In the genomic region with DNA sequence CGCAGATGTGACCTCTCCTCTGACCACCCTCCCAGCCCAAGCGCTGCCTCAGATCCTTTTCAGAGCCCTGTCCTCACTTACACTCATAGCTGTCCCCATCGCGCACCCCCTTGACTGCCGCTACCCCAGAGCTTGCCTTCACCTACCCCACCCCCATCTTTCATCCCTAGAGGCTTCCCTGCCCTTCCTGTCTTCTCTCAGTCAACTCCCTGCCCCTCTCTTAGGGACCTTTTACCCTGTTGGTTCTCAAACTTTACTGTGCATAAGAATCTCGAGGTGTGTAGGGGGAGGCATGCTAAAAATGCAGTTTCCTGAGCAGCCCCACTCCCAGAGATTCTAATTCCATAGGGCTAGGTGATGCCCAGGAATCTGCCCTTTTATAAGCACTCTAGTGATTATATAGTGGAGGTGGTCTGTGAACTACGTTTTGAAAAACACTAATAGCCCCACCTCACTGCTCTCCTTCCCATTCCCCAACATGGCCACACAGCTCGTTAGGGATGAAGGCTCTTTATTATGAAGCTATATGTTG, we compare ENCODE assay signal across 8 cellular contexts. TPM values are rescaled to one million over a fixed set of nuclear protein-coding genes. Genes with fewer than 3 reads are reported as not detected.
DNase-seq lines count a peak whose midpoint lies in the region; ATAC-seq and TF ChIP-seq lines count a peak whose summit lies in the region.

No MANE protein-coding gene starts in this region.

- H3K27me3 Mint-ChIP-seq in activated CD4-positive, alpha-beta memory T cell treated with anti-CD3 and anti-CD28 coated beads, Interleukin-2, amount 10 ng/mL, durations not matched to agents 7 days and 5 days: peaks cover 4% of the 10 kb centered on the region

- TF ChIP-seq CTCF in left ventricle myocardium inferior (IDR thresholded peaks at IDR 0.05; ENCODE audit: borderline replicate concordance): no peak

- POLR2A ChIA-PET in activated CD4-positive, alpha-beta memory T cell treated with anti-CD3 and anti-CD28 coated beads, Interleukin-2, amount 10 ng/mL, durations not matched to agents 7 days and 5 days (lab: Charles Lee): interaction anchor here (0.6 to 1.8 kb wide), 8 partner anchors 8 to 562 kb away, joined by 3 to 6 read pairs (median 3); a partner anchor contains a TSS

- H3K36me3 ChIP-seq in left ventricle myocardium inferior: no peaks in the 10 kb centered on the region
- peaks cover 3% of the 10 kb centered on the region for H3K36me3 ChIP-seq in iPS-18a (ENCODE audit: control insufficient read depth, low read depth, low read length)
- H3K36me3 ChIP-seq in subcutaneous abdominal adipose tissue (ENCODE audit: control insufficient read depth in 5 of 5, insufficient read depth in 5 of 5, low read length in 5 of 5): peaks cover 0 to 5% (median 2%) of the 10 kb centered on the region in 5 donors

- peak overlapping the region; percentile 100 for H3K4me3 ChIP-seq in left ventricle myocardium inferior
- peak overlapping the region; percentile 89 for H3K4me3 ChIP-seq in iPS-18a (ENCODE audit: low read length)
- H3K4me3 ChIP-seq in subcutaneous abdominal adipose tissue (ENCODE audit: low read depth in 1 of 5, low read length in 5 of 5): peak overlapping the region; percentile 84 to 100 (median 98)

- no peaks in the 10 kb centered on the region for H3K9me3 ChIP-seq in left ventricle myocardium inferior (replicated peaks)
- H3K9me3 ChIP-seq in iPS-18a (ENCODE audit: control insufficient read depth, low read depth, low read length): no peaks in the 10 kb centered on the region
- H3K9me3 ChIP-seq in subcutaneous abdominal adipose tissue (ENCODE audit: control insufficient read depth in 5 of 5, low read length in 5 of 5): no peaks in the 10 kb centered on the region

- no peak for DNase-seq in left ventricle myocardium inferior
- DNase-seq in left cardiac atrium: no peak
- no peak for DNase-seq in activated CD4-positive, alpha-beta memory T cell treated with anti-CD3 and anti-CD28 coated beads, Interleukin-2, amount 10 ng/mL, durations not matched to agents 7 days and 5 days
- no peak for DNase-seq in medulla oblongata (ENCODE audit: extremely low spot score)
- DNase-seq in stimulated activated naive CD4-positive, alpha-beta T cell treated with Interleukin-2 at 50 U/mL for 16 hours (lab: John Stamatoyannopoulos, UW): no peak
- no peak for DNase-seq in kidney glomerular epithelial cell (lab: John Stamatoyannopoulos, UW)

- peak overlapping the region; percentile 99 for H3K27ac Mint-ChIP-seq in activated CD4-positive, alpha-beta memory T cell treated with anti-CD3 and anti-CD28 coated beads, Interleukin-2, amount 10 ng/mL, durations not matched to agents 7 days and 5 days

- peak overlapping the region; percentile 100 for H3K27ac ChIP-seq in left ventricle myocardium inferior (replicated peaks)
- H3K27ac ChIP-seq in iPS-18a (ENCODE audit: low read length): peak overlapping the region; percentile 100
- H3K27ac ChIP-seq in subcutaneous abdominal adipose tissue (ENCODE audit: low read depth, low read length): peak overlapping the region; percentile 99

- peaks cover 14% of the 10 kb centered on the region for H3K36me3 Mint-ChIP-seq in activated CD4-positive, alpha-beta memory T cell treated with anti-CD3 and anti-CD28 coated beads, Interleukin-2, amount 10 ng/mL, durations not matched to agents 7 days and 5 days (ENCODE audit: low read depth)

- H3K9me3 Mint-ChIP-seq in activated CD4-positive, alpha-beta memory T cell treated with anti-CD3 and anti-CD28 coated beads, Interleukin-2, amount 10 ng/mL, durations not matched to agents 7 days and 5 days: peaks cover 2% of the 10 kb centered on the region

- peaks cover 39% of the 10 kb centered on the region for H3K4me1 Mint-ChIP-seq in activated CD4-positive, alpha-beta memory T cell treated with anti-CD3 and anti-CD28 coated beads, Interleukin-2, amount 10 ng/mL, durations not matched to agents 7 days and 5 days

- no peak for ATAC-seq in left cardiac atrium

- H3K9ac ChIP-seq in iPS-18a (ENCODE audit: low read length): peak overlapping the region; percentile 96
- H3K9ac ChIP-seq in subcutaneous abdominal adipose tissue (ENCODE audit: low read length in 5 of 5): peak overlapping the region; percentile 87 to 100 (median 97)

- CTCF ChIA-PET in activated CD4-positive, alpha-beta memory T cell treated with anti-CD3 and anti-CD28 coated beads, Interleukin-2, amount 10 ng/mL, durations not matched to agents 7 days and 5 days (lab: Charles Lee): interaction anchor here (0.9 to 1.0 kb wide), 3 partner anchors 19 to 158 kb away, joined by 4 read pairs; a partner anchor contains a TSS

- H3K27me3 ChIP-seq in left ventricle myocardium inferior (ENCODE audit: low read depth) (no peaks in the 10 kb centered on the region), iPS-18a (ENCODE audit: control insufficient read depth, insufficient read depth, low read length) (no peaks in the 10 kb centered on the region), subcutaneous abdominal adipose tissue (ENCODE audit: control insufficient read depth in 5 of 5, insufficient read depth in 4 of 5, low read length in 5 of 5) (no peaks in the 10 kb centered on the region)

- peak overlapping the region; percentile 99 for H3K4me3 Mint-ChIP-seq in activated CD4-positive, alpha-beta memory T cell treated with anti-CD3 and anti-CD28 coated beads, Interleukin-2, amount 10 ng/mL, durations not matched to agents 7 days and 5 days

- intact Hi-C loops in left ventricle myocardium inferior (cut with micrococcal nuclease): no loop called here
- intact Hi-C loops in left cardiac atrium (cut with DNase I): no loop called here

- H3K4me1 ChIP-seq in left ventricle myocardium inferior (peaks cover 58% of the 10 kb centered on the region), iPS-18a (ENCODE audit: control insufficient read depth, low read depth, low read length) (no peaks in the 10 kb centered on the region), subcutaneous abdominal adipose tissue (ENCODE audit: control insufficient read depth in 5 of 5, insufficient read depth in 5 of 5, low read length in 5 of 5) (peaks cover 11 to 30% (median 27%) of the 10 kb centered on the region in 5 donors)

RNA-seq across cellular contexts. Expression of a gene that starts 0.7 kb away (rescaled TPM):
- total RNA-seq in left ventricle myocardium inferior (27.0 TPM), left cardiac atrium (10 to 100 TPM; 31.2 to 37.8 TPM)
- total RNA-seq in activated CD4-positive, alpha-beta memory T cell treated with anti-CD3 and anti-CD28 coated beads, Interleukin-2, amount 10 ng/mL, durations not matched to agents 7 days and 5 days: 10 to 100 TPM; 37.6 to 38.6 TPM

RNA-seq across cellular contexts. Expression of a gene that starts 58.2 kb away (rescaled TPM):
- total RNA-seq in left ventricle myocardium inferior (4.3 TPM), left cardiac atrium (10 to 100 TPM; 11.1 to 14.1 TPM)
- under 1 TPM; 0.10 to 0.35 TPM for total RNA-seq in activated CD4-positive, alpha-beta memory T cell treated with anti-CD3 and anti-CD28 coated beads, Interleukin-2, amount 10 ng/mL, durations not matched to agents 7 days and 5 days
